ENCODE assay signal across 4 cellular contexts in the genomic region with DNA sequence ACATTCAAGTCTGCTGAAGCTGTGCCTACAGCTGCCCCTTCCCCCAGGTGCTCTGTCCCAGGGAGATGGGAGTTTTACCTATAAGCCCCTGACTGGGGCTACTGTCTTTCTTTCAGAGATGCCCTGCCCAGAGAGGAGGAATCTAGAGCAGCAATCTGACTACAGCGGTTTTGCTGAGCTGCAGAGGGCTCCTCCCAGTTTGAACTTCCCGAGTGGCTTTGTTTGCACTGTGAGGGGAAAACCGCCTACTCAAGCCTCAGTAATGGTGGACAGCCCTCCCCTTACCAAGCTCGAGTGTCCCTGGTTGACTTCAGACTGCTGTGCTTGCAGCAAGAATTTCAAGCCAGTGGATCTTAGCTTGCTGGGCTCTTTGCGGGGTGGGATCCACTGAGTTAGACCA. TPM values are rescaled to one million over a fixed set of nuclear protein-coding genes. Genes with fewer than 3 reads are reported as not detected.
"Had no signal": no experiment of that assay in that cellular context is flagged by ENCODE, and none has a peak within 500 bp of the region (broad histone marks: within the 10 kb centered on the region; RNA-seq: fewer than 3 reads in every experiment).

No MANE protein-coding gene starts in this region.

RNA-seq across cellular contexts. Expression of gene RPRM, which starts 35.9 kb away (rescaled TPM):
- total RNA-seq: HepG2, IMR-90, OCI-LY7, SK-MEL-5 had no signal
- polyA plus RNA-seq: HepG2, IMR-90 had no signal
